ENCODE assay signal across 14 cellular contexts in genomic region chr20:38081575-38081974, GRCh38. TPM values are rescaled to one million over a fixed set of nuclear protein-coding genes. Genes with fewer than 3 reads are reported as not detected.
DNase-seq lines count a peak whose midpoint lies in the region; ATAC-seq, FAIRE-seq and TF ChIP-seq lines count a peak whose summit lies in the region.
"Had no signal": no experiment of that assay in that cellular context is flagged by ENCODE, and none has a peak within 500 bp of the region (broad histone marks: within the 10 kb centered on the region; RNA-seq: fewer than 3 reads in every experiment).

No MANE protein-coding gene starts in this region.

- H3K36me3 Mint-ChIP-seq in brain (peaks cover 94% of the 10 kb centered on the region), progenitor cell of endocrine pancreas (ENCODE audit: insufficient read depth) (peaks cover 58% of the 10 kb centered on the region)

- no peak overlapping the region for H3K4me2 ChIP-seq in HepG2 (ENCODE audit: low read depth, low read length)

- H3K27me3 ChIP-seq in HepG2 (ENCODE audit: control insufficient read depth in 1 of 2, insufficient read depth in 2 of 2, low read length in 2 of 2) (no peaks in the 10 kb centered on the region), right lobe of liver (no peaks in the 10 kb centered on the region)

- H3K4me3 Mint-ChIP-seq in brain: no peak overlapping the region
- no peak overlapping the region for H3K4me3 Mint-ChIP-seq in progenitor cell of endocrine pancreas (ENCODE audit: low read depth)

- TF ChIP-seq POLR2A in HepG2 (IDR thresholded peaks at IDR 0.05; ENCODE audit: insufficient read depth in 1 of 2, low read depth in 2 of 2, low read length in 2 of 2): no peak
- TF ChIP-seq POLR2A in right lobe of liver (IDR thresholded peaks at IDR 0.05): no peak

- in situ Hi-C loops in HepG2 (cut with HindIII; ENCODE audit: extremely low pct_ligation_motif_present, low pct_unique_long_range_greater_than_20kb): no loop called here

- CTCF ChIA-PET in HepG2 (lab: Yijun Ruan, JAX; ENCODE audit: low intra/inter-chr PET ratio, low total read pairs): no interaction called here

- WGBS in HepG2 (ENCODE audit: low lambda C conversion rate): 97% methylated on average over 3 of the region's 3 CpGs
- 66% methylated on average over 3 of the region's 3 CpGs for WGBS in right lobe of liver (ENCODE audit: insufficient coverage, low coverage, low lambda C conversion rate, missing lambda C conversion rate)

- TF ChIP-seq RAD21 in HepG2 (CRISPR knock-in tag; IDR thresholded peaks at IDR 0.05): no peak

- no peak overlapping the region for H3K9ac ChIP-seq in HepG2 (ENCODE audit: insufficient read depth, low read depth, low read length)

- ATAC-seq in HepG2 (no peak), right lobe of liver (no peak), esophagus mucosa (no peak)

- H3K4me1 ChIP-seq in HepG2 (ENCODE audit: insufficient read depth, low read length) (peaks cover 55% of the 10 kb centered on the region), right lobe of liver (peaks cover 0 to 8% (median 3%) of the 10 kb centered on the region in 4 donors)

- no peak for DNase-seq in HepG2 (ENCODE audit: low spot score)
- DNase-seq in right lobe of liver: no peak
- DNase-seq in progenitor cell of endocrine pancreas (ENCODE audit: low spot score, unreplicated experiment): no peak
- no peak for DNase-seq in stimulated activated CD4-positive, alpha-beta T cell treated with anti-CD3 and anti-CD28 coated beads, Interleukin-2, amount 100 ng/mL, for 24 hours
- no peak for DNase-seq in activated CD4-positive, alpha-beta T cell treated with anti-CD3 and anti-CD28 coated beads for 48 hours
- DNase-seq: Calu3, H7, NCI-H1436 treated with DMSO at 0.1 percent for 48 hours, NCI-H2081, NCI-H510A treated with DMSO at 0.1 percent for 48 hours had no signal

- no peaks in the 10 kb centered on the region for H4K20me1 ChIP-seq in HepG2 (ENCODE audit: insufficient read depth, low read length)

- BruUV-seq in HepG2 (replicated peaks; lab: Mats Ljungman, UMichigan): no TSS peak

- H3K9me3 ChIP-seq in HepG2 (ENCODE audit: low read length) (no peaks in the 10 kb centered on the region), right lobe of liver (no peaks in the 10 kb centered on the region)

- H3K27ac Mint-ChIP-seq in brain (peak overlapping the region in 3 of 5 experiments; percentile 8 to 34 (median 34)), progenitor cell of endocrine pancreas (peak overlapping the region; percentile 9)

- TF ChIP-seq CTCF in HepG2 (CRISPR knock-in tag; IDR thresholded peaks at IDR 0.05): no peak
- TF ChIP-seq CTCF in right lobe of liver (IDR thresholded peaks at IDR 0.05): no peak
- TF ChIP-seq CTCF in brain (conservative IDR thresholded peaks at IDR 0.05): no peak
- TF ChIP-seq CTCF in progenitor cell of endocrine pancreas (IDR thresholded peaks at IDR 0.05; ENCODE audit: unreplicated experiment): no peak

- peaks cover 52% of the 10 kb centered on the region for H3K79me2 ChIP-seq in HepG2 (ENCODE audit: insufficient read depth, low read length)

- TF ChIP-seq EP300 in HepG2 (IDR thresholded peaks at IDR 0.05; ENCODE audit: low read depth in 2 of 2, low read length in 2 of 2) (no peak), HepG2 (CRISPR knock-in tag; IDR thresholded peaks at IDR 0.05; ENCODE audit: borderline replicate concordance) (no peak)

- peaks cover 23 to 62% of the 10 kb centered on the region in 2 experiments for H3K36me3 ChIP-seq in HepG2 (replicated peaks in 1 of 2; ENCODE audit: control insufficient read depth in 1 of 2, insufficient read depth in 2 of 2, low read length in 2 of 2)
- peaks cover 0 to 23% (median 3%) of the 10 kb centered on the region in 4 donors for H3K36me3 ChIP-seq in right lobe of liver

- H3K9me3 Mint-ChIP-seq in brain (peaks cover 15 to 30% (median 27%) of the 10 kb centered on the region in 5 experiments), progenitor cell of endocrine pancreas (ENCODE audit: low read depth) (peaks cover 24% of the 10 kb centered on the region)

- H3K4me3 ChIP-seq in HepG2 (replicated peaks in 1 of 3; ENCODE audit: insufficient read depth in 1 of 3, low read depth in 2 of 3, low read length in 3 of 3) (no peak overlapping the region), right lobe of liver (no peak overlapping the region)

- no peak for FAIRE-seq in HepG2 (lab: Jason Lieb, UNC)
- FAIRE-seq: GM18507, RCC 7860 had no signal

- peaks cover 15% of the 10 kb centered on the region for H3K4me1 Mint-ChIP-seq in brain
- peaks cover 22% of the 10 kb centered on the region for H3K4me1 Mint-ChIP-seq in progenitor cell of endocrine pancreas (ENCODE audit: low read depth)

- H3K27ac ChIP-seq in HepG2 (ENCODE audit: extremely low read length, insufficient read depth, low read length): no peak overlapping the region
- no peak overlapping the region for H3K27ac ChIP-seq in right lobe of liver

- H3K27me3 Mint-ChIP-seq in brain: no peaks in the 10 kb centered on the region
- H3K27me3 Mint-ChIP-seq in progenitor cell of endocrine pancreas: no peaks in the 10 kb centered on the region

- POLR2A ChIA-PET in HepG2 (lab: Yijun Ruan, JAX): no interaction called here

- intact Hi-C loops in HepG2 (cut with micrococcal nuclease; ENCODE audit: unreplicated experiment): no loop called here
- intact Hi-C loops in right lobe of liver (cut with DNase I): no loop called here

- H2AFZ ChIP-seq in HepG2 (ENCODE audit: low read length): no peak overlapping the region

TF ChIP-seq in HepG2, 621 proteins besides CTCF, POLR2A, EP300 and RAD21 (continues in another document):
- no peak for TF ChIP-seq FOXC1 (CRISPR knock-in tag; IDR thresholded peaks at IDR 0.05; ENCODE audit: borderline replicate concordance)

RNA-seq across cellular contexts. Expression of gene RPRD1B, which starts 48.0 kb away (rescaled TPM):
- total RNA-seq in HepG2 (2016; rRNA removed; fragmentation: Illumina TruSeq; extraction: Trizol) (41.5 and 45.6 TPM in 2 replicates), right lobe of liver (100 to 1,000 TPM in 1 of 6 experiments, 10 to 100 TPM in 5; 25.0 to 153 (median 37.9) TPM), progenitor cell of endocrine pancreas (31.7 and 37.4 TPM in 2 replicates), esophagus mucosa (24.1 TPM)
- total RNA-seq in HepG2 (2016; cell fraction: cytosol; rRNA removed; fragmentation: Illumina TruSeq; extraction: Trizol; ENCODE audit: low read depth): 88.9 and 116 TPM in 2 replicates
- total RNA-seq in HepG2 (2016; cell fraction: insoluble cytoplasmic fraction; rRNA removed; fragmentation: Illumina TruSeq; extraction: Trizol): 39.5 and 44.6 TPM in 2 replicates
- 25.9 and 26.4 TPM in 2 replicates for total RNA-seq in HepG2 (2016; cell fraction: membrane; rRNA removed; fragmentation: Illumina TruSeq; extraction: Trizol)
- 54.7 and 73.0 TPM in 2 replicates for total RNA-seq in HepG2 (2016; cell fraction: nucleus; rRNA removed; fragmentation: Illumina TruSeq; extraction: Trizol)
- polyA plus RNA-seq in HepG2 (2011; rRNA removed) (29.7 and 31.1 TPM in 2 replicates), brain (ENCODE audit: insufficient read depth, low read depth, low replicate concordance) (24.2 TPM)
- 16.3 and 23.0 TPM in 2 replicates for polyA plus RNA-seq in HepG2 (2011; cell fraction: cytosol; rRNA removed)
- 23.9 and 28.8 TPM in 2 replicates for polyA plus RNA-seq in HepG2 (2011; cell fraction: nucleus; rRNA removed)
- 25.6 and 28.2 TPM in 2 replicates for polyA plus RNA-seq in HepG2 (2012)
- 1.9 and 2.1 TPM in 2 replicates for polyA plus RNA-seq in HepG2 (2016; cell fraction: cytosol; fragmentation: Illumina TruSeq; extraction: Trizol; ENCODE audit: low read depth)
- 40.0 and 47.0 TPM in 2 replicates for polyA plus RNA-seq in HepG2 (2016; cell fraction: insoluble cytoplasmic fraction; fragmentation: Illumina TruSeq; extraction: Trizol; ENCODE audit: low read depth)
- polyA plus RNA-seq in HepG2 (2016; cell fraction: membrane; fragmentation: Illumina TruSeq; extraction: Trizol; ENCODE audit: low read depth): 7.1 and 7.5 TPM in 2 replicates
- polyA plus RNA-seq in HepG2 (2016; cell fraction: nucleus; fragmentation: Illumina TruSeq; extraction: Trizol; ENCODE audit: insufficient read depth, low read depth): 61.9 and 76.1 TPM in 2 replicates
- 39.2 and 72.4 TPM in 2 replicates for polyA minus RNA-seq in HepG2 (2011; rRNA and poly(A)+ RNA removed; ENCODE audit: low replicate concordance)
- polyA minus RNA-seq in HepG2 (2011; cell fraction: cytosol; rRNA and poly(A)+ RNA removed): 36.2 and 48.9 TPM in 2 replicates
- 98.0 and 104 TPM in 2 replicates for polyA minus RNA-seq in HepG2 (2011; cell fraction: nucleus; rRNA and poly(A)+ RNA removed)

RNA-seq across cellular contexts. Expression of gene TTI1, which starts 48.3 kb away (rescaled TPM):
- total RNA-seq in HepG2 (2016; rRNA removed; fragmentation: Illumina TruSeq; extraction: Trizol): 39.8 and 51.7 TPM in 2 replicates
- total RNA-seq in HepG2 (2016; cell fraction: cytosol; rRNA removed; fragmentation: Illumina TruSeq; extraction: Trizol; ENCODE audit: low read depth): 4.3 and 5.3 TPM in 2 replicates
- total RNA-seq in HepG2 (2016; cell fraction: insoluble cytoplasmic fraction; rRNA removed; fragmentation: Illumina TruSeq; extraction: Trizol): 39.0 and 48.3 TPM in 2 replicates
- total RNA-seq in HepG2 (2016; cell fraction: membrane; rRNA removed; fragmentation: Illumina TruSeq; extraction: Trizol): 12.1 and 12.8 TPM in 2 replicates
- 53.4 and 63.7 TPM in 2 replicates for total RNA-seq in HepG2 (2016; cell fraction: nucleus; rRNA removed; fragmentation: Illumina TruSeq; extraction: Trizol)
- 21.5 and 22.9 TPM in 2 replicates for polyA plus RNA-seq in HepG2 (2011; rRNA removed)
- polyA plus RNA-seq in HepG2 (2011; cell fraction: cytosol; rRNA removed): 15.4 and 16.2 TPM in 2 replicates
- 16.1 and 18.5 TPM in 2 replicates for polyA plus RNA-seq in HepG2 (2011; cell fraction: nucleus; rRNA removed)
- polyA plus RNA-seq in HepG2 (2012): 15.4 and 20.9 TPM in 2 replicates
- polyA plus RNA-seq in HepG2 (2016; cell fraction: cytosol; fragmentation: Illumina TruSeq; extraction: Trizol; ENCODE audit: low read depth): 2.1 and 2.4 TPM in 2 replicates
- polyA plus RNA-seq in HepG2 (2016; cell fraction: insoluble cytoplasmic fraction; fragmentation: Illumina TruSeq; extraction: Trizol; ENCODE audit: low read depth): 23.2 and 30.3 TPM in 2 replicates
- polyA plus RNA-seq in HepG2 (2016; cell fraction: membrane; fragmentation: Illumina TruSeq; extraction: Trizol; ENCODE audit: low read depth): 3.8 and 4.7 TPM in 2 replicates
- 32.5 and 34.5 TPM in 2 replicates for polyA plus RNA-seq in HepG2 (2016; cell fraction: nucleus; fragmentation: Illumina TruSeq; extraction: Trizol; ENCODE audit: insufficient read depth, low read depth)
- polyA minus RNA-seq in HepG2 (2011; rRNA and poly(A)+ RNA removed; ENCODE audit: low replicate concordance): 67.8 and 87.6 TPM in 2 replicates
- polyA minus RNA-seq in HepG2 (2011; cell fraction: cytosol; rRNA and poly(A)+ RNA removed): 20.3 and 23.7 TPM in 2 replicates
- 72.5 and 93.6 TPM in 2 replicates for polyA minus RNA-seq in HepG2 (2011; cell fraction: nucleus; rRNA and poly(A)+ RNA removed)
- 10 to 100 TPM in 4 of 6 experiments, 1 to 10 TPM in 2; 8.6 to 14.3 (median 11.3) TPM for total RNA-seq in right lobe of liver
- polyA plus RNA-seq in brain (ENCODE audit: insufficient read depth, low read depth, low replicate concordance): 30.7 TPM
- total RNA-seq in progenitor cell of endocrine pancreas: 45.8 and 51.9 TPM in 2 replicates
- total RNA-seq in esophagus mucosa: 8.1 TPM
